Comparison of ENCODE assay signal across 19 cellular contexts in genomic region chr12:82754856-82755255, GRCh38.
DNase-seq lines count a peak whose midpoint lies in the region; ATAC-seq, FAIRE-seq and TF ChIP-seq lines count a peak whose summit lies in the region.
"Had no signal": no experiment of that assay in that cellular context is flagged by ENCODE, and none has a peak within 500 bp of the region (broad histone marks: within the 10 kb centered on the region; RNA-seq: fewer than 3 reads in every experiment).

No MANE protein-coding gene starts in this region.

- no peak overlapping the region for H4K8ac ChIP-seq in mesendoderm (ENCODE audit: low read depth, low read length)

- dilution Hi-C loops in endothelial cell of umbilical vein (cut with MboI; ENCODE audit: extremely low pct_ligation_motif_present, low sequenced_read_pairs) = no loop called here

- intact Hi-C loops in endothelial cell of umbilical vein (cut with micrococcal nuclease) = no loop called here

- H3K23ac ChIP-seq in mesendoderm (ENCODE audit: low read length) = no peak overlapping the region

- H3K4me3 ChIP-seq in endothelial cell of umbilical vein (replicated peaks in 1 of 3; ENCODE audit: insufficient read depth in 1 of 3, low read depth in 1 of 3, low read length in 3 of 3) = no peak overlapping the region
- no peak overlapping the region for H3K4me3 ChIP-seq in mesendoderm (ENCODE audit: low read length)
- no peak overlapping the region for H3K4me3 ChIP-seq in retinal pigment epithelial cell (ENCODE audit: low read length)

- H3K27ac ChIP-seq in VCaP (peak overlapping the region; percentile 71), endothelial cell of umbilical vein (ENCODE audit: insufficient read depth, low read depth, low read length) (no peak overlapping the region), mesendoderm (ENCODE audit: low read depth, low read length) (no peak overlapping the region)
- H3K27ac ChIP-seq: HL-60 had no signal

- H3K27ac Mint-ChIP-seq in activated naive CD8-positive, alpha-beta T cell treated with anti-CD3 and anti-CD28 coated beads for 36 hours = no peak overlapping the region
- H3K27ac Mint-ChIP-seq: CD4-positive, alpha-beta T cell; H9 had no signal

- H3K36me3 ChIP-seq in endothelial cell of umbilical vein (ENCODE audit: control insufficient read depth in 2 of 2, extremely low read depth in 1 of 2, insufficient read depth in 2 of 2, low read length in 2 of 2) = no peaks in the 10 kb centered on the region
- no peaks in the 10 kb centered on the region for H3K36me3 ChIP-seq in mesendoderm (ENCODE audit: control insufficient read depth, insufficient read depth, low read length)
- H3K36me3 ChIP-seq: BE2C had no signal

- H3K4ac ChIP-seq in mesendoderm (ENCODE audit: low read depth, low read length) = no peak overlapping the region

- H3K36me3 Mint-ChIP-seq in activated naive CD8-positive, alpha-beta T cell treated with anti-CD3 and anti-CD28 coated beads for 36 hours = no peaks in the 10 kb centered on the region

- H3K27me3 ChIP-seq in endothelial cell of umbilical vein (ENCODE audit: control insufficient read depth in 2 of 2, insufficient read depth in 2 of 2, low read length in 2 of 2) (no peaks in the 10 kb centered on the region), mesendoderm (ENCODE audit: insufficient read depth, low read length, poor library complexity) (no peaks in the 10 kb centered on the region)
- H3K27me3 ChIP-seq: BE2C had no signal

- no peak for FAIRE-seq in endothelial cell of umbilical vein (lab: Jason Lieb, UNC)
- FAIRE-seq: A204.1, D721Med, G401.6, GM12891, GM19239, H1 had no signal

- no peak for TF ChIP-seq POLR2A in endothelial cell of umbilical vein (IDR thresholded peaks at IDR 0.05; ENCODE audit: low read depth, low read length)

- no peaks in the 10 kb centered on the region for H3K79me1 ChIP-seq in mesendoderm (ENCODE audit: low read length)

- no peaks in the 10 kb centered on the region for H3K4me1 Mint-ChIP-seq in activated naive CD8-positive, alpha-beta T cell treated with anti-CD3 and anti-CD28 coated beads for 36 hours

- no peak for TF ChIP-seq CTCF in VCaP (conservative IDR thresholded peaks at IDR 0.05)
- no peak for TF ChIP-seq CTCF in endothelial cell of umbilical vein (IDR thresholded peaks at IDR 0.05; ENCODE audit: extremely low read depth in 1 of 2, insufficient read depth in 1 of 2, low read depth in 1 of 2, low read length in 2 of 2)
- no peak for TF ChIP-seq CTCF in retinal pigment epithelial cell (conservative IDR thresholded peaks at IDR 0.05; ENCODE audit: low read depth, low read length)

- no peak overlapping the region for H2AK5ac ChIP-seq in mesendoderm (ENCODE audit: low read length)

- BruUV-seq in endothelial cell of umbilical vein (replicated peaks; lab: Mats Ljungman, UMichigan) = no TSS peak

- H2BK15ac ChIP-seq in mesendoderm (replicated peaks; ENCODE audit: low read depth) = peak overlapping the region; percentile 6

- no peak overlapping the region for H3K56ac ChIP-seq in mesendoderm (ENCODE audit: low read length)

- H3K9me3 Mint-ChIP-seq in activated naive CD8-positive, alpha-beta T cell treated with anti-CD3 and anti-CD28 coated beads for 36 hours = no peaks in the 10 kb centered on the region
- H3K9me3 Mint-ChIP-seq: CD4-positive, alpha-beta T cell; H9 had no signal

- H3K9me3 ChIP-seq in endothelial cell of umbilical vein (replicated peaks; ENCODE audit: control insufficient read depth, insufficient read depth, low read length) = no peaks in the 10 kb centered on the region
- H3K9me3 ChIP-seq: BE2C, Caco-2 had no signal

- H4K20me1 ChIP-seq in endothelial cell of umbilical vein (replicated peaks; ENCODE audit: control insufficient read depth, extremely low read depth, insufficient read depth, low read length) = no peaks in the 10 kb centered on the region

- H3K18ac ChIP-seq in mesendoderm (ENCODE audit: low read length) = no peak overlapping the region

- H2AFZ ChIP-seq in endothelial cell of umbilical vein (ENCODE audit: low read depth, low read length) = no peak overlapping the region

- H3K4me2 ChIP-seq in endothelial cell of umbilical vein (ENCODE audit: insufficient read depth, low read length) (no peak overlapping the region), mesendoderm (ENCODE audit: low read length) (no peak overlapping the region)

- POLR2A ChIA-PET in endothelial cell of umbilical vein (lab: Charles Lee) = no interaction called here

- no peak overlapping the region for H4K5ac ChIP-seq in mesendoderm (ENCODE audit: low read length)

- no peak overlapping the region for H2BK5ac ChIP-seq in mesendoderm (ENCODE audit: low read length)

- H2BK120ac ChIP-seq in mesendoderm (ENCODE audit: low read depth, low read length) = no peak overlapping the region

- H3K4me1 ChIP-seq in endothelial cell of umbilical vein (ENCODE audit: control insufficient read depth, extremely low read depth, insufficient read depth, low read length) = no peaks in the 10 kb centered on the region
- H3K4me1 ChIP-seq in mesendoderm (ENCODE audit: control insufficient read depth, low read depth, low read length) = peaks cover 2% of the 10 kb centered on the region
- H3K4me1 ChIP-seq: BE2C, Caco-2 had no signal

- H3K79me2 ChIP-seq in endothelial cell of umbilical vein (ENCODE audit: control insufficient read depth, insufficient read depth, low read length) (no peaks in the 10 kb centered on the region), mesendoderm (ENCODE audit: control insufficient read depth, insufficient read depth, low read length) (no peaks in the 10 kb centered on the region)

- H3K27me3 Mint-ChIP-seq in activated naive CD8-positive, alpha-beta T cell treated with anti-CD3 and anti-CD28 coated beads for 36 hours = no peaks in the 10 kb centered on the region
- H3K27me3 Mint-ChIP-seq: CD4-positive, alpha-beta T cell had no signal

- H3K9ac ChIP-seq in endothelial cell of umbilical vein (replicated peaks; ENCODE audit: extremely low read depth, insufficient read depth, low read length) (no peak overlapping the region), mesendoderm (ENCODE audit: low read length) (no peak overlapping the region)

- no peak overlapping the region for H3K4me3 Mint-ChIP-seq in activated naive CD8-positive, alpha-beta T cell treated with anti-CD3 and anti-CD28 coated beads for 36 hours
- H3K4me3 Mint-ChIP-seq: CD4-positive, alpha-beta T cell; H9 had no signal

- no peak for ATAC-seq in HG03196 (IDR thresholded peaks at IDR 0.05; ENCODE audit: unreplicated experiment)
- no peak for ATAC-seq in HG03354 (IDR thresholded peaks at IDR 0.05; ENCODE audit: poor library complexity, severe bottlenecking, unreplicated experiment)

- CTCF ChIA-PET in endothelial cell of umbilical vein (lab: Charles Lee) = interaction anchor here (1.2 to 2.4 kb wide), 2 partner anchors 8 to 11 kb away, joined by 3 to 6 read pairs; no protein-coding TSS in a partner anchor

- H3K9me1 ChIP-seq in endothelial cell of umbilical vein (replicated peaks; ENCODE audit: control insufficient read depth, extremely low read depth, insufficient read depth, low read length) = no peaks in the 10 kb centered on the region

- DNase-seq in endothelial cell of umbilical vein (ENCODE audit: low read depth, low spot score) (peak; percentile 11), mesendoderm (no peak), retinal pigment epithelial cell (ENCODE audit: low read depth) (peak; percentile 3)
- DNase-seq in activated naive CD8-positive, alpha-beta T cell treated with anti-CD3 and anti-CD28 coated beads for 36 hours = no peak
- DNase-seq: ACHN; BE2C; Caco-2; CD4-positive, alpha-beta T cell; H9 had no signal

TF ChIP-seq in endothelial cell of umbilical vein, 7 proteins besides CTCF, POLR2A, EP300 and RAD21:
- TF ChIP-seq MAX (IDR thresholded peaks at IDR 0.05; ENCODE audit: insufficient read depth, insufficient read length) (no peak), JUN (IDR thresholded peaks at IDR 0.05; ENCODE audit: borderline replicate concordance, insufficient read depth, insufficient read length, low read depth) (no peak), POLR2AphosphoS5 (IDR thresholded peaks at IDR 0.05; ENCODE audit: insufficient read depth, low read depth, low read length) (no peak), GATA2 (IDR thresholded peaks at IDR 0.05; ENCODE audit: insufficient read depth, insufficient read length, low read depth, low read length) (no peak), MYC (IDR thresholded peaks at IDR 0.05; ENCODE audit: low read depth, low read length) (no peak), EZH2 (IDR thresholded peaks at IDR 0.05; ENCODE audit: borderline replicate concordance, low read depth, low read length, severe bottlenecking) (no peak), FOS (IDR thresholded peaks at IDR 0.05; ENCODE audit: borderline replicate concordance, insufficient read depth, low read length) (no peak)

Comparison
In these comparisons a context has a peak if more than half of its experiments do, and no peak if none do; other contexts are left out.
1. DNase-seq: peak in endothelial cell of umbilical vein (single experiment) and retinal pigment epithelial cell (single experiment); none in mesendoderm (single experiment) and activated naive CD8-positive, alpha-beta T cell treated with anti-CD3 and anti-CD28 coated beads for 36 hours (single experiment).